In the genomic region with DNA sequence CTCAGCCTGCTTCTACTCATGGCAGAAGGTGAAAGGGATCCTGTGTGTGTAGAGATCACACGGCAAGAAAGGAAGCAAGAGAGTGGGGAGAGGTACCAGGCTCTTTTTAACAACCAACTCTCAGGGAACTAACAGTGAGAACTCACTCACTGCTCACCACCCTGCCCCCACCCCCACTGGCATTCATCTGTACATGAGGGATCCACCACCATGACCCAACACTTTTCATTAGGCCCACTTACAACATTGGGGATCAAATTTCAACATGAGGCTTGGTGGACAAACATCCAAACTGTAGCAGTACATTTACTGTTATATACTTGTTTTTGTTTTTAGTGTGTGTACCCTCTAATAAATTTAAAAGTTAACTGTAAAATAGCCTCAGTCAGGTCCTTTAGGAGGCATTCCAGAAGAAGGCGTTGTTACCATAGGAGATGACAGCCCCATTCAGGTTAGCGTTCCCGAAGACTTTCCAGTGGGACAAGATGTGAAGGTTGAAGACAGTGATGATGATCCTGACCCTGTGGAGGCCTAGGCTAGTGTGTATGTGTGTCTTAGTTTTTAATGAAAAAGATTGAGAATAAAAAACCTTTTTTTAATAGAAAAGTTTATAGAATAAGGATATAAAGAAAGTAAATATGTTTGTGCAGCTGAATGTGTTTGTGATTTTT, we compare ENCODE assay signal across 17 cellular contexts. TPM values are rescaled to one million over a fixed set of nuclear protein-coding genes. Genes with fewer than 3 reads are reported as not detected.
A peak's percentile ranks its signal among the peaks of the same experiment; 100 is the strongest.
DNase-seq lines count a peak whose midpoint lies in the region; ATAC-seq, FAIRE-seq and TF ChIP-seq lines count a peak whose summit lies in the region.
"Had no signal": no experiment of that assay in that cellular context is flagged by ENCODE, and none has a peak within 500 bp of the region (broad histone marks: within the 10 kb centered on the region; RNA-seq: fewer than 3 reads in every experiment).

No MANE protein-coding gene starts in this region.

- H4K91ac ChIP-seq in IMR-90 (ENCODE audit: insufficient read depth, low read depth, low read length) (no peak overlapping the region), mesenchymal stem cell (ENCODE audit: low read length) (no peak overlapping the region)

- ATAC-seq in IMR-90 (ENCODE audit: low read depth) (peak; percentile 56), K562 (peak; percentile 84), HG03159 (IDR thresholded peaks at IDR 0.05; ENCODE audit: unreplicated experiment) (no peak)
- ATAC-seq: activated CD4-positive, CD25-positive, alpha-beta regulatory T cell treated with anti-CD3 and anti-CD28 coated beads, Interleukin-2, amount 50 U/mL, for 24 hours; Panc1; T-cell had no signal

- no peak overlapping the region for H2AFZ ChIP-seq in IMR-90 (replicated peaks; ENCODE audit: low read length, poor library complexity)
- peak overlapping the region; percentile 66; the same call in 1 of the 2 replicates for H2AFZ ChIP-seq in K562 (ENCODE audit: low read depth, low read length)
- H2AFZ ChIP-seq in mesenchymal stem cell (ENCODE audit: low read depth, low read length) = no peak overlapping the region

- H3K14ac ChIP-seq in IMR-90 (replicated peaks; ENCODE audit: low read depth, low read length) (no peak overlapping the region), mesenchymal stem cell (ENCODE audit: low read length in 2 of 2) (no peak overlapping the region)

- H2AK5ac ChIP-seq in IMR-90 (ENCODE audit: low read depth, low read length) = no peak overlapping the region
- no peak overlapping the region for H2AK5ac ChIP-seq in mesenchymal stem cell (ENCODE audit: low read length, severe bottlenecking)

- H3K4me3 ChIP-seq in IMR-90 (ENCODE audit: insufficient read depth, low read depth, low read length) (no peak overlapping the region), K562 (no peak overlapping the region), mesenchymal stem cell (ENCODE audit: insufficient read depth in 1 of 2, low read depth in 1 of 2, low read length in 2 of 2) (no peak overlapping the region)

- no peak for TF ChIP-seq POLR2A in IMR-90 (IDR thresholded peaks at IDR 0.05; ENCODE audit: low read depth, low read length)
- no peak for TF ChIP-seq POLR2A in K562 (conservative IDR thresholded peaks at IDR 0.05)

- H4K8ac ChIP-seq in IMR-90 (ENCODE audit: low read depth in 2 of 2, low read length in 2 of 2) (no peak overlapping the region), mesenchymal stem cell (ENCODE audit: low read length) (no peak overlapping the region)

- H3K4me1 ChIP-seq in IMR-90 (ENCODE audit: control insufficient read depth, insufficient read depth, low read length) (peaks cover 7% of the 10 kb centered on the region), K562 (replicated peaks in 1 of 2; ENCODE audit: control insufficient read depth in 2 of 2, insufficient read depth in 2 of 2, low read length in 2 of 2) (peaks cover 10 to 48% of the 10 kb centered on the region in 2 experiments; a peak in 4 of 5 replicates), mesenchymal stem cell (ENCODE audit: control insufficient read depth, insufficient read depth, low read depth, low read length) (peaks cover 2% of the 10 kb centered on the region)

- H3K9ac ChIP-seq in IMR-90 (ENCODE audit: low read depth, low read length) (no peak overlapping the region), K562 (ENCODE audit: insufficient read depth in 1 of 2, low read depth in 2 of 2, low read length in 2 of 2) (peak overlapping the region; percentile 49 to 50; a peak in 3 of 4 replicates), mesenchymal stem cell (ENCODE audit: low read length) (no peak overlapping the region)

- H3K4ac ChIP-seq in IMR-90 (ENCODE audit: low read depth, low read length) (no peak overlapping the region), mesenchymal stem cell (ENCODE audit: low read depth in 1 of 2, low read length in 2 of 2) (no peak overlapping the region)

- H3K9me1 ChIP-seq in IMR-90 (ENCODE audit: insufficient read depth, low read length) (peaks cover 32% of the 10 kb centered on the region), K562 (ENCODE audit: control insufficient read depth, insufficient read depth, low read length) (no peaks in the 10 kb centered on the region)

- H3K4me2 ChIP-seq in IMR-90 (ENCODE audit: low read depth, low read length) = no peak overlapping the region
- H3K4me2 ChIP-seq in K562 (ENCODE audit: insufficient read depth, low read length) = peak overlapping the region; percentile 53
- H3K4me2 ChIP-seq in mesenchymal stem cell (ENCODE audit: low read length, poor library complexity, severe bottlenecking) = no peak overlapping the region

- peak; percentile 40; the same call in 1 of the 2 replicates for TF ChIP-seq EP300 in K562 (IDR thresholded peaks at IDR 0.05; ENCODE audit: low read length)

- no peak overlapping the region for H2BK12ac ChIP-seq in mesenchymal stem cell (ENCODE audit: low read length in 2 of 2)

- no peak overlapping the region for H3K56ac ChIP-seq in IMR-90 (ENCODE audit: extremely low read depth, insufficient read depth, low read length)

- H3K27me3 ChIP-seq in IMR-90 (ENCODE audit: control insufficient read depth, insufficient read depth, low read length) (no peaks in the 10 kb centered on the region), K562 (ENCODE audit: control insufficient read depth in 2 of 2, insufficient read depth in 2 of 2, low read length in 2 of 2) (no peaks in the 10 kb centered on the region), mesenchymal stem cell (ENCODE audit: control insufficient read depth in 1 of 2, insufficient read depth in 1 of 2, low read length in 2 of 2) (no peaks in the 10 kb centered on the region)

- no peak overlapping the region for H2AK9ac ChIP-seq in IMR-90 (replicated peaks; ENCODE audit: low read depth, low read length, poor library complexity)

- H3K27ac ChIP-seq in IMR-90 (ENCODE audit: insufficient read depth, low read length) = no peak overlapping the region
- peak overlapping the region; percentile 84 for H3K27ac ChIP-seq in K562 (ENCODE audit: extremely low read depth, low read depth, low read length)
- H3K27ac ChIP-seq in mesenchymal stem cell (ENCODE audit: low read length, poor library complexity, severe bottlenecking) = no peak overlapping the region

- H3K18ac ChIP-seq in IMR-90 (ENCODE audit: low read depth, low read length) (no peak overlapping the region), mesenchymal stem cell (ENCODE audit: low read depth in 1 of 2, low read length in 2 of 2) (no peak overlapping the region)

- H3K9me3 ChIP-seq in IMR-90 (ENCODE audit: control insufficient read depth, insufficient read depth, low read length) (no peaks in the 10 kb centered on the region), K562 (replicated peaks; ENCODE audit: control insufficient read depth, insufficient read depth, low read depth, low read length) (no peaks in the 10 kb centered on the region), mesenchymal stem cell (ENCODE audit: control insufficient read depth, low read length) (no peaks in the 10 kb centered on the region)

- TF ChIP-seq RAD21 in IMR-90 (IDR thresholded peaks at IDR 0.05; ENCODE audit: low read length) = no peak
- TF ChIP-seq RAD21 in K562 (CRISPR knock-in tag; conservative IDR thresholded peaks at IDR 0.05 in 1 of 2, IDR thresholded peaks at IDR 0.05 in 1 of 2) = no peak

- BruUV-seq in IMR-90 (replicated peaks; lab: Mats Ljungman, UMichigan) (no TSS peak), K562 (replicated peaks; lab: Mats Ljungman, UMichigan) (no TSS peak)

- H2BK5ac ChIP-seq in IMR-90 (ENCODE audit: low read depth, low read length, poor library complexity, severe bottlenecking) (no peak overlapping the region), mesenchymal stem cell (ENCODE audit: low read depth, low read length, poor library complexity, severe bottlenecking) (no peak overlapping the region)

- H2BK20ac ChIP-seq in IMR-90 (ENCODE audit: low read depth, low read length) = no peak overlapping the region

- intact Hi-C loops in IMR-90 (cut with micrococcal nuclease) = loop anchor here (10.0 kb wide), 1 partner anchor 295 kb away; no protein-coding TSS in a partner anchor
- intact Hi-C loops in K562 (cut with micrococcal nuclease) = no loop called here

- POLR2A ChIA-PET in IMR-90 (lab: Charles Lee; ENCODE audit: unreplicated experiment) = no interaction called here
- POLR2A ChIA-PET in K562 (lab: Yijun Ruan, JAX) = interaction anchor here (0.6 to 1.6 kb wide), 4 partner anchors 9 to 164 kb away, joined by 3 to 4 read pairs (median 3); a partner anchor contains a TSS

- dilution Hi-C loops in IMR-90 (cut with HindIII; ENCODE audit: low sequenced_read_pairs, unreplicated experiment) = no loop called here

- H2BK120ac ChIP-seq in IMR-90 (ENCODE audit: low read depth, low read length) = no peak overlapping the region
- H2BK120ac ChIP-seq in mesenchymal stem cell (ENCODE audit: low read depth, low read length) = no peak overlapping the region

- no CpG with 5 or more reads among the region's 4 CpGs for WGBS in IMR-90 (ENCODE audit: extremely low coverage in 2 of 2, insufficient read length in 1 of 2), 2 experiments
- WGBS in K562 (ENCODE audit: insufficient coverage, low coverage, missing lambda C conversion rate) = 18% methylated on average over 4 of the region's 4 CpGs
- 84% methylated on average over 4 of the region's 4 CpGs for WGBS in mesenchymal stem cell

- H2BK15ac ChIP-seq in IMR-90 (ENCODE audit: low read depth, low read length) = no peak overlapping the region
- H2BK15ac ChIP-seq in mesenchymal stem cell (ENCODE audit: low read depth, poor library complexity, severe bottlenecking) = no peak overlapping the region

- DNase-seq in EL (peak; percentile 26), IMR-90 (peak; percentile 25), K562 (ENCODE audit: extremely low read depth in 1 of 4, low spot score in 3 of 4) (peak in 3 of 4 experiments; percentile 24 to 79 (median 70)), mesenchymal stem cell (peak; percentile 36), Kasumi-1 (lab: John Stamatoyannopoulos, UW) (no peak), NCI-H1930 (lab: John Stamatoyannopoulos, UW) (no peak), NCI-H2107 treated with DMSO at 0.1 percent for 48 hours (lab: John Stamatoyannopoulos, UW; ENCODE audit: unreplicated experiment) (no peak)
- DNase-seq: activated CD8-positive, alpha-beta memory T cell treated with anti-CD3 and anti-CD28 coated beads, Interleukin-2, amount 50 U/mL, for 4 hours; activated naive CD4-positive, alpha-beta T cell treated with anti-CD3 and anti-CD28 coated beads, Interleukin-2, amount 10 ng/mL, durations not matched to agents 7 days and 5 days; DMS79 treated with DMSO at 0.1 percent for 48 hours; NCI-H1105; stimulated activated CD4-positive, alpha-beta T cell treated with anti-CD3 and anti-CD28 coated beads, Interleukin-15, amount 100 ng/mL, for 24 hours; T-cell had no signal

- peaks cover 85% of the 10 kb centered on the region for H4K20me1 ChIP-seq in IMR-90 (ENCODE audit: insufficient read depth, low read length)
- no peaks in the 10 kb centered on the region for H4K20me1 ChIP-seq in K562 (replicated peaks; ENCODE audit: control insufficient read depth, insufficient read depth, low read length)

- no peak overlapping the region for H4K5ac ChIP-seq in IMR-90 (ENCODE audit: low read depth, low read length)

- H3K36me3 ChIP-seq in IMR-90 (ENCODE audit: control insufficient read depth, insufficient read depth, low read length) (no peaks in the 10 kb centered on the region; the same call in 1 of the 2 replicates), K562 (ENCODE audit: control insufficient read depth, insufficient read depth, low read length) (peaks cover 19% of the 10 kb centered on the region; the same call in 2 of the 3 replicates), mesenchymal stem cell (ENCODE audit: control insufficient read depth in 1 of 2, insufficient read depth in 2 of 2, low read depth in 1 of 2, low read length in 2 of 2) (no peaks in the 10 kb centered on the region)

- H3K79me2 ChIP-seq in K562 (ENCODE audit: control insufficient read depth, insufficient read depth, low read length) = peaks cover 99% of the 10 kb centered on the region

- no peak for TF ChIP-seq CTCF in IMR-90 (conservative IDR thresholded peaks at IDR 0.05; ENCODE audit: low read depth, low read length)
- no peak for TF ChIP-seq CTCF in K562 (IDR thresholded peaks at IDR 0.05 in 2 of 3, conservative IDR thresholded peaks at IDR 0.05 in 1 of 3; ENCODE audit: insufficient read depth in 2 of 3, low read depth in 1 of 3, low read length in 3 of 3)

- H3K23ac ChIP-seq in IMR-90 (ENCODE audit: low read depth, low read length) (no peak overlapping the region), mesenchymal stem cell (ENCODE audit: low read length in 2 of 2) (no peak overlapping the region)

- in situ Hi-C loops in IMR-90 (cut with MboI; ENCODE audit: low sequenced_read_pairs) (loop anchor here (10.0 kb wide), 2 partner anchors 65 to 635 kb away; no protein-coding TSS in a partner anchor), K562 (cut with MboI) (no loop called here)

- H3K79me1 ChIP-seq in IMR-90 (ENCODE audit: low read depth in 1 of 2, low read length in 2 of 2) = peaks cover 3 to 79% of the 10 kb centered on the region in 2 experiments
- H3K79me1 ChIP-seq in mesenchymal stem cell (replicated peaks; ENCODE audit: low read length, poor library complexity, severe bottlenecking) = peaks cover 2% of the 10 kb centered on the region

- CTCF ChIA-PET in IMR-90 (lab: Yijun Ruan, JAX) = interaction anchor here (1.1 kb wide), 1 partner anchor 18 kb away, joined by 7 read pairs; no protein-coding TSS in a partner anchor
- CTCF ChIA-PET in K562 (lab: Yijun Ruan, JAX; ENCODE audit: low intra/inter-chr PET ratio) = no interaction called here

- peak; percentile 73 for FAIRE-seq in K562 (lab: Jason Lieb, UNC)
- FAIRE-seq: endometrium had no signal

RNA-seq across cellular contexts. Expression of a gene that starts 11.3 kb away (rescaled TPM):
- 31.0 and 49.7 TPM in 2 replicates for total RNA-seq in IMR-90 (2012; rRNA removed)
- 6.5 and 8.8 TPM in 2 replicates for polyA plus RNA-seq in IMR-90 (2012; rRNA removed)
- polyA plus RNA-seq in IMR-90 (2012; cell fraction: cytosol; rRNA removed) = 10.3 and 10.6 TPM in 2 replicates
- polyA plus RNA-seq in IMR-90 (2012; cell fraction: nucleus; rRNA removed; ENCODE audit: low replicate concordance) = 11.8 and 14.0 TPM in 2 replicates
- 60.0 and 93.3 TPM in 2 replicates for total RNA-seq in K562 (2011; cell fraction: chromatin; rRNA removed; ENCODE audit: low replicate concordance)
- 39.0 and 42.5 TPM in 2 replicates for total RNA-seq in K562 (2011; cell fraction: nucleolus; rRNA removed)
- total RNA-seq in K562 (2011; cell fraction: nucleoplasm; rRNA removed) = 33.6 and 40.0 TPM in 2 replicates
- 23.0 and 27.3 TPM in 2 replicates for total RNA-seq in K562 (2014; rRNA removed)
- 38.0 and 44.8 TPM in 2 replicates for total RNA-seq in K562 (2014; rRNA removed; fragmentation: Illumina TruSeq; extraction: Trizol)
- 29.4 and 34.1 TPM in 2 replicates for total RNA-seq in K562 (2015; rRNA removed; fragmentation: Illumina TruSeq; extraction: Trizol)
- 44.9 and 45.9 TPM in 2 replicates for total RNA-seq in K562 (2021)
- 17.5 and 23.8 TPM in 2 replicates for polyA plus RNA-seq in K562 (2011; rRNA removed)
- polyA plus RNA-seq in K562 (2011; cell fraction: cytosol; rRNA removed) = 13.7 and 13.8 TPM in 2 replicates
- polyA plus RNA-seq in K562 (2011; cell fraction: nucleus; rRNA removed) = 17.2 and 22.7 TPM in 2 replicates
- polyA plus RNA-seq in K562 (2012) = 10.4 and 17.8 TPM in 2 replicates
- 20.5 and 22.5 TPM in 2 replicates for polyA plus RNA-seq in K562 (2014; fragmentation: Illumina TruSeq; extraction: Trizol)
- polyA plus RNA-seq in K562 (2014; fragmentation: Nextera tagmentation; extraction: Ambion mirVana) = 10 to 100 TPM; 14.3 to 16.3 TPM
- 15.3 and 17.5 TPM in 2 replicates for polyA plus RNA-seq in K562 (2014; rRNA removed)
- polyA minus RNA-seq in K562 (2011; rRNA and poly(A)+ RNA removed) = 44.5 and 51.7 TPM in 2 replicates
- polyA minus RNA-seq in K562 (2011; cell fraction: cytosol; rRNA and poly(A)+ RNA removed) = 24.9 and 25.1 TPM in 2 replicates
- 42.4 and 67.8 TPM in 2 replicates for polyA minus RNA-seq in K562 (2011; cell fraction: nucleus; rRNA and poly(A)+ RNA removed)
- 19.5 TPM for polyA plus RNA-seq in mesenchymal stem cell (2013, experiment 1 of 2)
- 21.1 TPM for polyA plus RNA-seq in mesenchymal stem cell (2013, experiment 2 of 2)

Comparison
In these comparisons a context has a peak if more than half of its experiments do, and no peak if none do; other contexts are left out.
1. DNase-seq: peak in EL (single experiment), IMR-90 (single experiment), K562 (3 of 4) and mesenchymal stem cell (single experiment); none in Kasumi-1 (0 of 2), NCI-H1930 (0 of 2) and NCI-H2107 treated with DMSO at 0.1 percent for 48 hours (single experiment).
2. H3K9ac ChIP-seq: peak in K562 (2 of 2); none in IMR-90 (single experiment) and mesenchymal stem cell (single experiment).